31 cellular contexts compared by ENCODE assay signal in genomic region chr13:72911988-72912387, GRCh38.
"Had no signal": no experiment of that assay in that cellular context is flagged by ENCODE, and none has a peak within 500 bp of the region (broad histone marks: within the 10 kb centered on the region; RNA-seq: fewer than 3 reads in every experiment).

No MANE protein-coding gene starts in this region.

- H3K27me3 ChIP-seq: brain microvascular endothelial cell, colonic mucosa had no signal

- H3K4me1 Mint-ChIP-seq: activated B cell treated with CpG ODN at 0.5 μM for 24 hours had no signal

- H3K27me3 Mint-ChIP-seq: activated B cell treated with CpG ODN at 0.5 μM for 24 hours; activated CD8-positive, alpha-beta T cell treated with anti-CD3 and anti-CD28 coated beads for 36 hours; activated naive CD8-positive, alpha-beta T cell; T-helper 17 cell had no signal

- H3K27ac Mint-ChIP-seq: activated B cell treated with CpG ODN at 0.5 μM for 24 hours; activated CD8-positive, alpha-beta T cell treated with anti-CD3 and anti-CD28 coated beads for 36 hours; activated naive CD8-positive, alpha-beta T cell; T-helper 17 cell; T-helper 2 cell treated with Interferon-gamma antibody and Interleukin-4, amounts not matched to agents 5 μg/mL and 100 μg/mL, for 36 hours had no signal

- H3K9me3 Mint-ChIP-seq: activated B cell treated with CpG ODN at 0.5 μM for 24 hours; activated CD8-positive, alpha-beta T cell treated with anti-CD3 and anti-CD28 coated beads for 36 hours; T-helper 2 cell treated with Interferon-gamma antibody and Interleukin-4, amounts not matched to agents 5 μg/mL and 100 μg/mL, for 36 hours had no signal

- ATAC-seq: activated CD4-positive, CD25-positive, alpha-beta regulatory T cell treated with anti-CD3 and anti-CD28 coated beads, Interleukin-2, amount 50 U/mL, for 24 hours; activated CD8-positive, alpha-beta T cell treated with anti-CD3 and anti-CD28 coated beads for 36 hours; esophagus mucosa; T-helper 17 cell had no signal

- H3K4me3 ChIP-seq: colonic mucosa had no signal

- FAIRE-seq: astrocyte, endothelial cell of umbilical vein had no signal

- H3K27ac ChIP-seq: brain microvascular endothelial cell, colonic mucosa, WERI-Rb-1 had no signal

- DNase-seq: activated B cell treated with CpG ODN at 0.5 μM for 24 hours; activated CD4-positive, alpha-beta T cell treated with anti-CD3 and anti-CD28 coated beads for 48 hours; activated CD4-positive, alpha-beta T cell treated with anti-CD3 and anti-CD28 coated beads, Interleukin-2, amount 50 U/mL, for 1 hour; activated CD4-positive, alpha-beta T cell treated with anti-CD3 and anti-CD28 coated beads, Interleukin-2, amount 50 U/mL, for 48 hours; activated CD8-positive, alpha-beta memory T cell treated with anti-CD3 and anti-CD28 coated beads for 24 hours; activated CD8-positive, alpha-beta memory T cell treated with anti-CD3 and anti-CD28 coated beads, Interleukin-2, amount 50 U/mL, for 4 hours; activated CD8-positive, alpha-beta T cell treated with anti-CD3 and anti-CD28 coated beads for 36 hours; activated effector memory CD4-positive, alpha-beta T cell treated with Interleukin-2 at 50 U/mL for 16 hours; activated gamma-delta T cell treated with Interleukin-2 at 50 U/mL for 16 hours; activated naive CD4-positive, alpha-beta T cell treated with anti-CD3 and anti-CD28 coated beads, Interleukin-2, amount 50 U/mL, for 16 hours; activated naive CD4-positive, alpha-beta T cell treated with Interleukin-2 at 50 U/mL for 16 hours; activated T-cell treated with anti-CD3 and anti-CD28 coated beads, Interleukin-2, amount 50 U/mL, for 1 hour; activated T-cell treated with anti-CD3 and anti-CD28 coated beads, Interleukin-2, amount 50 U/mL, for 48 hours; amniotic stem cell; anterior cingulate cortex; brain microvascular endothelial cell; caudate nucleus; colonic mucosa; effector CD8-positive, alpha-beta T cell; foreskin fibroblast; head of caudate nucleus; T-helper 1 cell; T-helper 17 cell; T1000; WERI-Rb-1 had no signal

- H3K4me3 Mint-ChIP-seq: activated B cell treated with CpG ODN at 0.5 μM for 24 hours; activated CD8-positive, alpha-beta T cell treated with anti-CD3 and anti-CD28 coated beads for 36 hours; activated naive CD8-positive, alpha-beta T cell; T-helper 17 cell; T-helper 2 cell treated with Interferon-gamma antibody and Interleukin-4, amounts not matched to agents 5 μg/mL and 100 μg/mL, for 36 hours had no signal

- H3K9me3 ChIP-seq: colonic mucosa had no signal

- H3K4me1 ChIP-seq: colonic mucosa had no signal

- H3K36me3 ChIP-seq: brain microvascular endothelial cell, colonic mucosa had no signal
